Comparison of ENCODE assay signal across 25 cellular contexts in genomic region chr16:54444851-54445523, GRCh38.
DNase-seq lines count a peak whose midpoint lies in the region; ATAC-seq and TF ChIP-seq lines count a peak whose summit lies in the region.
"Had no signal": no experiment of that assay in that cellular context is flagged by ENCODE, and none has a peak within 500 bp of the region (broad histone marks: within the 10 kb centered on the region; RNA-seq: fewer than 3 reads in every experiment).

No MANE protein-coding gene starts in this region.

- POLR2A ChIA-PET in activated CD4-positive, alpha-beta T cell treated with anti-CD3 and anti-CD28 coated beads for 36 hours (lab: Charles Lee): no interaction called here

- no peak overlapping the region for H3K27ac Mint-ChIP-seq in activated CD4-positive, alpha-beta T cell treated with anti-CD3 and anti-CD28 coated beads for 36 hours
- H3K27ac Mint-ChIP-seq in T-helper 2 cell treated with Interferon-gamma antibody and Interleukin-4, amounts not matched to agents 5 μg/mL and 100 μg/mL, for 36 hours: no peak overlapping the region
- no peak overlapping the region for H3K27ac Mint-ChIP-seq in activated naive CD4-positive, alpha-beta T cell treated with anti-CD3 and anti-CD28 coated beads, Interleukin-2, amount 50 U/mL, for 72 hours
- H3K27ac Mint-ChIP-seq: activated CD4-positive, alpha-beta T cell treated with anti-CD3 and anti-CD28 coated beads, Interleukin-2, amount 10 ng/mL, durations not matched to agents 24 days and 14 days; activated naive CD8-positive, alpha-beta T cell; stimulated activated naive CD8-positive, alpha-beta T cell treated with anti-CD3 and anti-CD28 coated beads, Interleukin-15, Interleukin-2, amounts not matched to agents 100 ng/mL and 50 ng/mL, for 24 hours had no signal

- no peaks in the 10 kb centered on the region for H3K9me3 Mint-ChIP-seq in activated CD4-positive, alpha-beta T cell treated with anti-CD3 and anti-CD28 coated beads for 36 hours (ENCODE audit: low read depth)
- H3K9me3 Mint-ChIP-seq in T-helper 2 cell treated with Interferon-gamma antibody and Interleukin-4, amounts not matched to agents 5 μg/mL and 100 μg/mL, for 36 hours: no peaks in the 10 kb centered on the region
- H3K9me3 Mint-ChIP-seq in activated naive CD4-positive, alpha-beta T cell treated with anti-CD3 and anti-CD28 coated beads, Interleukin-2, amount 50 U/mL, for 72 hours: no peaks in the 10 kb centered on the region
- H3K9me3 Mint-ChIP-seq: activated CD4-positive, alpha-beta T cell treated with anti-CD3 and anti-CD28 coated beads, Interleukin-2, amount 10 ng/mL, durations not matched to agents 24 days and 14 days; stimulated activated naive CD8-positive, alpha-beta T cell treated with anti-CD3 and anti-CD28 coated beads, Interleukin-15, Interleukin-2, amounts not matched to agents 100 ng/mL and 50 ng/mL, for 24 hours had no signal

- no peak overlapping the region for H3K4me3 ChIP-seq in AG10803 (ENCODE audit: low read length)
- no peak overlapping the region for H3K4me3 ChIP-seq in choroid plexus epithelial cell (ENCODE audit: low read depth, low read length)
- H3K4me3 ChIP-seq: K562, spleen, thoracic aorta had no signal

- TF ChIP-seq CTCF in AG10803 (conservative IDR thresholded peaks at IDR 0.05; ENCODE audit: low read length) (no peak), choroid plexus epithelial cell (conservative IDR thresholded peaks at IDR 0.05; ENCODE audit: low read depth, low read length) (no peak)

- no peaks in the 10 kb centered on the region for H3K36me3 Mint-ChIP-seq in activated CD4-positive, alpha-beta T cell treated with anti-CD3 and anti-CD28 coated beads for 36 hours (ENCODE audit: low read depth)
- H3K36me3 Mint-ChIP-seq in T-helper 2 cell treated with Interferon-gamma antibody and Interleukin-4, amounts not matched to agents 5 μg/mL and 100 μg/mL, for 36 hours (ENCODE audit: low read depth): no peaks in the 10 kb centered on the region
- H3K36me3 Mint-ChIP-seq in activated naive CD4-positive, alpha-beta T cell treated with anti-CD3 and anti-CD28 coated beads, Interleukin-2, amount 50 U/mL, for 72 hours: no peaks in the 10 kb centered on the region
- H3K36me3 Mint-ChIP-seq: activated naive CD8-positive, alpha-beta T cell had no signal

- peak; percentile 24 for DNase-seq in AG10803 (ENCODE audit: low read depth)
- DNase-seq in M059J (ENCODE audit: low read depth): peak; percentile 52
- peak; percentile 2 for DNase-seq in OCI-M1 (lab: John Stamatoyannopoulos, UW)
- peak; percentile 59 for DNase-seq in choroid plexus epithelial cell (ENCODE audit: low read depth)
- no peak for DNase-seq in activated CD4-positive, alpha-beta T cell treated with anti-CD3 and anti-CD28 coated beads for 36 hours
- DNase-seq in T-helper 2 cell treated with Interferon-gamma antibody and Interleukin-4, amounts not matched to agents 5 μg/mL and 100 μg/mL, for 36 hours (ENCODE audit: low spot score): no peak
- DNase-seq in activated CD4-positive, alpha-beta T cell treated with anti-CD3 and anti-CD28 coated beads, Interleukin-2, amount 50 U/mL, for 4 hours: no peak
- DNase-seq in activated naive CD4-positive, alpha-beta T cell treated with anti-CD3 and anti-CD28 coated beads, Interleukin-2, amount 50 U/mL, for 72 hours (ENCODE audit: low spot score in 2 of 2): no peak
- DNase-seq: activated CD4-positive, alpha-beta T cell treated with anti-CD3 and anti-CD28 coated beads, Interleukin-2, amount 10 ng/mL, durations not matched to agents 24 days and 14 days; anterior cingulate cortex; BE2C; caudate nucleus; cortex of kidney; DMS 273 treated with DMSO at 0.1 percent for 48 hours; effector memory CD4-positive, alpha-beta T cell; NCI-H1048; NCI-H1694; right cardiac atrium; spleen; stimulated activated CD8-positive, alpha-beta memory T cell treated with anti-CD3 and anti-CD28 coated beads, Interleukin-4, amount 100 ng/mL, for 48 hours had no signal

- peaks cover 9% of the 10 kb centered on the region for H3K27me3 Mint-ChIP-seq in activated CD4-positive, alpha-beta T cell treated with anti-CD3 and anti-CD28 coated beads for 36 hours
- peaks cover 6% of the 10 kb centered on the region for H3K27me3 Mint-ChIP-seq in T-helper 2 cell treated with Interferon-gamma antibody and Interleukin-4, amounts not matched to agents 5 μg/mL and 100 μg/mL, for 36 hours (ENCODE audit: low read depth)

- H3K4me1 Mint-ChIP-seq in activated CD4-positive, alpha-beta T cell treated with anti-CD3 and anti-CD28 coated beads for 36 hours: no peaks in the 10 kb centered on the region
- H3K4me1 Mint-ChIP-seq in T-helper 2 cell treated with Interferon-gamma antibody and Interleukin-4, amounts not matched to agents 5 μg/mL and 100 μg/mL, for 36 hours (ENCODE audit: low read depth): no peaks in the 10 kb centered on the region
- H3K4me1 Mint-ChIP-seq: activated CD4-positive, alpha-beta T cell treated with anti-CD3 and anti-CD28 coated beads, Interleukin-2, amount 10 ng/mL, durations not matched to agents 24 days and 14 days had no signal

- H3K4me3 Mint-ChIP-seq in activated CD4-positive, alpha-beta T cell treated with anti-CD3 and anti-CD28 coated beads for 36 hours: no peak overlapping the region
- no peak overlapping the region for H3K4me3 Mint-ChIP-seq in T-helper 2 cell treated with Interferon-gamma antibody and Interleukin-4, amounts not matched to agents 5 μg/mL and 100 μg/mL, for 36 hours
- H3K4me3 Mint-ChIP-seq: activated CD4-positive, alpha-beta T cell treated with anti-CD3 and anti-CD28 coated beads, Interleukin-2, amount 10 ng/mL, durations not matched to agents 24 days and 14 days; activated naive CD8-positive, alpha-beta T cell; stimulated activated naive CD8-positive, alpha-beta T cell treated with anti-CD3 and anti-CD28 coated beads, Interleukin-15, Interleukin-2, amounts not matched to agents 100 ng/mL and 50 ng/mL, for 24 hours had no signal

- ATAC-seq in activated CD4-positive, alpha-beta T cell treated with anti-CD3 and anti-CD28 coated beads for 36 hours: no peak
- no peak for ATAC-seq in activated naive CD4-positive, alpha-beta T cell treated with anti-CD3 and anti-CD28 coated beads, Interleukin-2, amount 50 U/mL, for 72 hours
- ATAC-seq: K562, Panc1, right cardiac atrium had no signal

- CTCF ChIA-PET in activated CD4-positive, alpha-beta T cell treated with anti-CD3 and anti-CD28 coated beads for 36 hours (lab: Charles Lee): no interaction called here

- intact Hi-C loops in activated CD4-positive, alpha-beta T cell treated with anti-CD3 and anti-CD28 coated beads for 36 hours (cut with DNase I, micrococcal nuclease): no loop called here

Comparison
In these comparisons a context has a peak if more than half of its experiments do, and no peak if none do; other contexts are left out.
1. DNase-seq: peak in AG10803 (single experiment), M059J (single experiment), OCI-M1 (single experiment) and choroid plexus epithelial cell (single experiment); none in activated CD4-positive, alpha-beta T cell treated with anti-CD3 and anti-CD28 coated beads for 36 hours (single experiment), T-helper 2 cell treated with Interferon-gamma antibody and Interleukin-4, amounts not matched to agents 5 μg/mL and 100 μg/mL, for 36 hours (single experiment), activated CD4-positive, alpha-beta T cell treated with anti-CD3 and anti-CD28 coated beads, Interleukin-2, amount 50 U/mL, for 4 hours (0 of 2) and activated naive CD4-positive, alpha-beta T cell treated with anti-CD3 and anti-CD28 coated beads, Interleukin-2, amount 50 U/mL, for 72 hours (0 of 2).